10 cellular contexts compared by ENCODE assay signal in the genomic region with DNA sequence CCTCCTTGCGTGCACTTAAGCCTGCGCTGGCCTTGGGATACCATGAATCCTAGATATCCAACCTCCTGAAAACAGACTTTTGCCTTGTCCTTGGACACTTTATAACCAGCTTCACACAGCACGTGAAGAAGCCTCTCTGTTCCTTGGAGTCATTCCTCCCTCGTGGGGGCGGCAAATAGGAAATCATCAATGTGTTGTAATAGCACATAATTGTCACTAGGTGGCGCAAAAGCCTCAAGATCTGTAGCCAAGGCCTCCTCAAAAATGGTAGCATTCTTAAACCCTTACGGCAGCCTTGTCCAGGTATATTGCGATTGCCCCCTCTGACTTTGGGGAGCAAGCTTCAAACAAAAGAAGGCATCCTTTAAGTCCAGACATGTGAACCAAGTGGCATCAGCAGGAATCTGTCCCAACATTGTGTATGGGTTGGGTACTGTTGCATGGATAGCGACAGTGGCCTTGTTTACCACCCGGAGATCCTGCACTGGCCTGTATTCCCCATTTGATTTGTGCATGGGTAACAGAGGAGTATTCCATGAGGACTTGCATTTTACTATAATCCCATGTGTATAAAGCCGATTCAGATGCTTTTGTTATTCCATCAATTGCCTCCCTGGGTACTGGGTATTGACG. TPM values are rescaled to one million over a fixed set of nuclear protein-coding genes. Genes with fewer than 3 reads are reported as not detected.
A peak's percentile ranks its signal among the peaks of the same experiment; 100 is the strongest.
DNase-seq lines count a peak whose midpoint lies in the region; ATAC-seq, FAIRE-seq and TF ChIP-seq lines count a peak whose summit lies in the region.
"Not testable (repeated sequence)": the region's sequence is repeated elsewhere in the genome, so short reads cannot be mapped to it uniquely, and the experiment has no call there.
"Had no signal": no experiment of that assay in that cellular context is flagged by ENCODE, and none has a peak within 500 bp of the region (broad histone marks: within the 10 kb centered on the region; RNA-seq: fewer than 3 reads in every experiment).

No MANE protein-coding gene starts in this region.

- H3K9me3 ChIP-seq in DND-41 (ENCODE audit: insufficient read depth, low read length, severe bottlenecking); astrocyte (ENCODE audit: insufficient read depth, low read depth, low read length); gastroesophageal sphincter; pancreas: not testable (repeated sequence)

- H3K9me3 Mint-ChIP-seq in astrocyte (ENCODE audit: unreplicated experiment) = not testable (repeated sequence)

- not testable (repeated sequence) for TF ChIP-seq POLR2A in H54 (IDR thresholded peaks at IDR 0.05; ENCODE audit: low read depth, low read length); gastroesophageal sphincter (IDR thresholded peaks at IDR 0.05)

- not testable (repeated sequence) for H3K27ac Mint-ChIP-seq in astrocyte (ENCODE audit: unreplicated experiment)

- not testable (repeated sequence) for H3K27me3 ChIP-seq in DND-41 (ENCODE audit: insufficient read depth, low read length, poor library complexity); astrocyte (ENCODE audit: insufficient read depth, low read length); gastroesophageal sphincter; pancreas

- not testable (repeated sequence) for H3K9ac ChIP-seq in DND-41 (ENCODE audit: low read depth, low read length); astrocyte (ENCODE audit: low read length)

- H3K4me2 ChIP-seq in DND-41 (ENCODE audit: insufficient read depth, low read length); astrocyte (ENCODE audit: low read length): not testable (repeated sequence)

- H3K4me3 ChIP-seq in DND-41 (ENCODE audit: low read depth in 1 of 2, low read length in 2 of 2); astrocyte (ENCODE audit: insufficient read depth, low read depth, low read length); gastroesophageal sphincter; pancreas: not testable (repeated sequence)

- H2AFZ ChIP-seq in DND-41 (ENCODE audit: low read depth, low read length); astrocyte (ENCODE audit: low read depth, low read length): not testable (repeated sequence)

- not testable (repeated sequence) for H3K36me3 ChIP-seq in DND-41 (ENCODE audit: insufficient read depth, low read length); astrocyte (ENCODE audit: insufficient read depth, low read length); gastroesophageal sphincter; pancreas

- FAIRE-seq in H54 (lab: Jason Lieb, UNC) (peak; percentile 55), astrocyte (lab: Jason Lieb, UNC) (peak; percentile 65), pancreas (lab: Jason Lieb, UNC) (peak; percentile 78)

- not testable (repeated sequence) for H3K27me3 Mint-ChIP-seq in astrocyte (ENCODE audit: low read depth, unreplicated experiment)

- H3K4me3 Mint-ChIP-seq in astrocyte (ENCODE audit: unreplicated experiment) = not testable (repeated sequence)

- peak; percentile 70 for ATAC-seq in DND-41 (ENCODE audit: insufficient read depth, low read depth)
- ATAC-seq in SK-N-SH treated with all-trans-retinoic acid at 6 μM for 48 hours = peak; percentile 86
- peak; percentile 46 for ATAC-seq in gastroesophageal sphincter
- ATAC-seq in left lobe of liver = peak; percentile 68
- ATAC-seq in pancreas = peak in 3 of 4 donors; percentile 55 to 79 (median 64)

- not testable (repeated sequence) for TF ChIP-seq CTCF in DND-41 (IDR thresholded peaks at IDR 0.05; ENCODE audit: borderline replicate concordance, extremely low read depth, low read length, poor library complexity, severe bottlenecking); astrocyte (IDR thresholded peaks at IDR 0.05; ENCODE audit: insufficient read depth, low read depth, low read length); gastroesophageal sphincter (IDR thresholded peaks at IDR 0.05); pancreas (IDR thresholded peaks at IDR 0.05)

- H3K36me3 Mint-ChIP-seq in astrocyte (ENCODE audit: low read depth, unreplicated experiment) = not testable (repeated sequence)

- not testable (repeated sequence) for H3K79me2 ChIP-seq in DND-41 (ENCODE audit: insufficient read depth, low read length); astrocyte (ENCODE audit: insufficient read depth, low read length)

- intact Hi-C loops in pancreas (cut with DNase I) = not testable (repeated sequence)

- H4K20me1 ChIP-seq in DND-41 (ENCODE audit: insufficient read depth, low read length); astrocyte (ENCODE audit: insufficient read depth, low read length): not testable (repeated sequence)

- no CpG with 5 or more reads among the region's 12 CpGs for WGBS in gastroesophageal sphincter (ENCODE audit: low coverage in 1 of 2), 2 donors
- WGBS in pancreas, 2 donors = no CpG with 5 or more reads among the region's 12 CpGs

- H3K27ac ChIP-seq in DND-41 (ENCODE audit: low read length); astrocyte (ENCODE audit: low read depth, low read length); gastroesophageal sphincter; pancreas: not testable (repeated sequence)

- DNase-seq in DND-41; H54 (ENCODE audit: insufficient read length, low spot score); astrocyte (ENCODE audit: low read depth); left lobe of liver (ENCODE audit: low spot score); pancreas: not testable (repeated sequence)

- H3K4me1 Mint-ChIP-seq in astrocyte (ENCODE audit: low read depth, unreplicated experiment) = not testable (repeated sequence)

- TF ChIP-seq EP300 in gastroesophageal sphincter (IDR thresholded peaks at IDR 0.05) = not testable (repeated sequence)

- H3K4me1 ChIP-seq in DND-41 (ENCODE audit: insufficient read depth, low read length); astrocyte (ENCODE audit: insufficient read depth, low read length); gastroesophageal sphincter; pancreas: not testable (repeated sequence)

RNA-seq across cellular contexts. Expression of gene RHOXF2B, which starts 8.2 kb away (rescaled TPM):
- total RNA-seq in astrocyte = not detected in 2 replicates
- under 1 TPM in 1 of 4 donors, not detected in 3; 0.47 TPM for total RNA-seq in gastroesophageal sphincter
- 0.10 TPM for total RNA-seq in left lobe of liver
- total RNA-seq in pancreas = not detected
- polyA plus RNA-seq in pancreas = not detected
- total RNA-seq: CD8-positive, alpha-beta memory T cell; LHCN-M2; PC-9 had no signal
- polyA plus RNA-seq: CD8-positive, alpha-beta memory T cell had no signal

RNA-seq across cellular contexts. Expression of gene RHOXF1, which starts 30.0 kb away (rescaled TPM):
- total RNA-seq in astrocyte (not detected in 2 replicates), gastroesophageal sphincter (1 to 10 TPM in 1 of 4 donors, under 1 TPM in 1, not detected in 2; 0.49 to 5.9 TPM), left lobe of liver (not detected), pancreas (under 1 TPM in 1 of 6 donors, not detected in 5; 0.28 TPM)
- polyA plus RNA-seq in pancreas = 1 to 10 TPM in 1 of 2 donors, under 1 TPM in 1; 0.61 to 1.0 TPM
- total RNA-seq: CD8-positive, alpha-beta memory T cell; LHCN-M2 had no signal
- polyA plus RNA-seq: CD8-positive, alpha-beta memory T cell had no signal
